2 cellular contexts compared by ENCODE assay signal in the genomic region with DNA sequence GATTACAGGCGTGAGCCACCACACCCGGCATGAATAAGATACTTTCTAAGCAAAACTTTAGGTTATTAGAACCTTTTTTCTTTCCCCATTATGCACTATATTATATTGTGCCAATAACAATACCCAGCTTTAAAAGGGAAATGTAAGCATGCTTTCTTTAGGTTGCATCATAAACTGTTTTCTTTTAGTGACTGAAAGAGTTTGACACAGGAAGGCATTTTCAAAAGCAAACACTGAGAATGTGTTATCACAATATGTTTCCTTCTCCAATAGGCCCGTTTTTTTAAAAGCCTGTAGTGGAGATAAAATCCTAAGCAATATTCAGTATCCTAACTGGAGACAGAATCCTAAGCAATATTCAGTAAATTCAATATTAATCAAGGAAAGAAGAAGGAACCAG.
A peak's percentile ranks its signal among the peaks of the same experiment; 100 is the strongest.
TF ChIP-seq lines count a peak whose summit lies in the region.

No MANE protein-coding gene starts in this region.

TF ChIP-seq in A549, 52 proteins besides CTCF, POLR2A, EP300 and RAD21 (continued from another document):
- no peak for TF ChIP-seq JUN (IDR thresholded peaks at IDR 0.05)
- no peak for TF ChIP-seq CHD4 (IDR thresholded peaks at IDR 0.05; ENCODE audit: borderline replicate concordance)

TF ChIP-seq in K562, 482 proteins besides CTCF, POLR2A, EP300 and RAD21 (continued from another document and continues in another):
- TF ChIP-seq, protein P1, sequence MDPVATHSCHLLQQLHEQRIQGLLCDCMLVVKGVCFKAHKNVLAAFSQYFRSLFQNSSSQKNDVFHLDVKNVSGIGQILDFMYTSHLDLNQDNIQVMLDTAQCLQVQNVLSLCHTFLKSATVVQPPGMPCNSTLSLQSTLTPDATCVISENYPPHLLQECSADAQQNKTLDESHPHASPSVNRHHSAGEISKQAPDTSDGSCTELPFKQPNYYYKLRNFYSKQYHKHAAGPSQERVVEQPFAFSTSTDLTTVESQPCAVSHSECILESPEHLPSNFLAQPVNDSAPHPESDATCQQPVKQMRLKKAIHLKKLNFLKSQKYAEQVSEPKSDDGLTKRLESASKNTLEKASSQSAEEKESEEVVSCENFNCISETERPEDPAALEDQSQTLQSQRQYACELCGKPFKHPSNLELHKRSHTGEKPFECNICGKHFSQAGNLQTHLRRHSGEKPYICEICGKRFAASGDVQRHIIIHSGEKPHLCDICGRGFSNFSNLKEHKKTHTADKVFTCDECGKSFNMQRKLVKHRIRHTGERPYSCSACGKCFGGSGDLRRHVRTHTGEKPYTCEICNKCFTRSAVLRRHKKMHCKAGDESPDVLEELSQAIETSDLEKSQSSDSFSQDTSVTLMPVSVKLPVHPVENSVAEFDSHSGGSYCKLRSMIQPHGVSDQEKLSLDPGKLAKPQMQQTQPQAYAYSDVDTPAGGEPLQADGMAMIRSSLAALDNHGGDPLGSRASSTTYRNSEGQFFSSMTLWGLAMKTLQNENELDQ (CRISPR knock-in tag; IDR thresholded peaks at IDR 0.05; ENCODE audit: borderline replicate concordance) = no peak
- TF ChIP-seq HDAC3 (IDR thresholded peaks at IDR 0.05; ENCODE audit: borderline replicate concordance, partially characterized antibody) = no peak
- TF ChIP-seq TOE1 (IDR thresholded peaks at IDR 0.05; ENCODE audit: borderline replicate concordance) = no peak
- TF ChIP-seq TOE1 (CRISPR knock-in tag; IDR thresholded peaks at IDR 0.05; ENCODE audit: borderline replicate concordance, low read depth) = no peak
- TF ChIP-seq CHCHD3 (CRISPR knock-in tag; IDR thresholded peaks at IDR 0.05) = no peak
- no peak for TF ChIP-seq NFXL1 (CRISPR knock-in tag; IDR thresholded peaks at IDR 0.05)
- TF ChIP-seq MYNN (IDR thresholded peaks at IDR 0.05) = no peak
- TF ChIP-seq MYNN (CRISPR knock-in tag; IDR thresholded peaks at IDR 0.05) = no peak
- no peak for TF ChIP-seq E2F3 (CRISPR knock-in tag; IDR thresholded peaks at IDR 0.05)
- peak; percentile 65 to 86; a peak in 2 of 4 replicates for TF ChIP-seq TRIM24 (IDR thresholded peaks at IDR 0.05)
- TF ChIP-seq CBFB (CRISPR knock-in tag; IDR thresholded peaks at IDR 0.05) = no peak
- no peak for TF ChIP-seq NRF1 (conservative IDR thresholded peaks at IDR 0.05 in 1 of 2, IDR thresholded peaks at IDR 0.05 in 1 of 2)
- TF ChIP-seq, protein P2, sequence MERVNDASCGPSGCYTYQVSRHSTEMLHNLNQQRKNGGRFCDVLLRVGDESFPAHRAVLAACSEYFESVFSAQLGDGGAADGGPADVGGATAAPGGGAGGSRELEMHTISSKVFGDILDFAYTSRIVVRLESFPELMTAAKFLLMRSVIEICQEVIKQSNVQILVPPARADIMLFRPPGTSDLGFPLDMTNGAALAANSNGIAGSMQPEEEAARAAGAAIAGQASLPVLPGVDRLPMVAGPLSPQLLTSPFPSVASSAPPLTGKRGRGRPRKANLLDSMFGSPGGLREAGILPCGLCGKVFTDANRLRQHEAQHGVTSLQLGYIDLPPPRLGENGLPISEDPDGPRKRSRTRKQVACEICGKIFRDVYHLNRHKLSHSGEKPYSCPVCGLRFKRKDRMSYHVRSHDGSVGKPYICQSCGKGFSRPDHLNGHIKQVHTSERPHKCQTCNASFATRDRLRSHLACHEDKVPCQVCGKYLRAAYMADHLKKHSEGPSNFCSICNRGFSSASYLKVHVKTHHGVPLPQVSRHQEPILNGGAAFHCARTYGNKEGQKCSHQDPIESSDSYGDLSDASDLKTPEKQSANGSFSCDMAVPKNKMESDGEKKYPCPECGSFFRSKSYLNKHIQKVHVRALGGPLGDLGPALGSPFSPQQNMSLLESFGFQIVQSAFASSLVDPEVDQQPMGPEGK (CRISPR knock-in tag; IDR thresholded peaks at IDR 0.05; ENCODE audit: borderline replicate concordance) = no peak
- TF ChIP-seq, protein P3, sequence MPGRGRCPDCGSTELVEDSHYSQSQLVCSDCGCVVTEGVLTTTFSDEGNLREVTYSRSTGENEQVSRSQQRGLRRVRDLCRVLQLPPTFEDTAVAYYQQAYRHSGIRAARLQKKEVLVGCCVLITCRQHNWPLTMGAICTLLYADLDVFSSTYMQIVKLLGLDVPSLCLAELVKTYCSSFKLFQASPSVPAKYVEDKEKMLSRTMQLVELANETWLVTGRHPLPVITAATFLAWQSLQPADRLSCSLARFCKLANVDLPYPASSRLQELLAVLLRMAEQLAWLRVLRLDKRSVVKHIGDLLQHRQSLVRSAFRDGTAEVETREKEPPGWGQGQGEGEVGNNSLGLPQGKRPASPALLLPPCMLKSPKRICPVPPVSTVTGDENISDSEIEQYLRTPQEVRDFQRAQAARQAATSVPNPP (IDR thresholded peaks at IDR 0.05; ENCODE audit: borderline replicate concordance, insufficient read depth, insufficient read length) = no peak
- no peak for TF ChIP-seq MEF2D (tag; conservative IDR thresholded peaks at IDR 0.05; ENCODE audit: low read depth)
- TF ChIP-seq, protein P4, sequence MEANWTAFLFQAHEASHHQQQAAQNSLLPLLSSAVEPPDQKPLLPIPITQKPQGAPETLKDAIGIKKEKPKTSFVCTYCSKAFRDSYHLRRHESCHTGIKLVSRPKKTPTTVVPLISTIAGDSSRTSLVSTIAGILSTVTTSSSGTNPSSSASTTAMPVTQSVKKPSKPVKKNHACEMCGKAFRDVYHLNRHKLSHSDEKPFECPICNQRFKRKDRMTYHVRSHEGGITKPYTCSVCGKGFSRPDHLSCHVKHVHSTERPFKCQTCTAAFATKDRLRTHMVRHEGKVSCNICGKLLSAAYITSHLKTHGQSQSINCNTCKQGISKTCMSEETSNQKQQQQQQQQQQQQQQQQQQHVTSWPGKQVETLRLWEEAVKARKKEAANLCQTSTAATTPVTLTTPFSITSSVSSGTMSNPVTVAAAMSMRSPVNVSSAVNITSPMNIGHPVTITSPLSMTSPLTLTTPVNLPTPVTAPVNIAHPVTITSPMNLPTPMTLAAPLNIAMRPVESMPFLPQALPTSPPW (CRISPR knock-in tag; IDR thresholded peaks at IDR 0.05) = no peak
- no peak for TF ChIP-seq LEF1 (IDR thresholded peaks at IDR 0.05)
- peak; percentile 69; the same call in 1 of the 2 replicates for TF ChIP-seq FOXM1 (IDR thresholded peaks at IDR 0.05; ENCODE audit: low read depth)
- TF ChIP-seq FOXM1 (CRISPR knock-in tag; IDR thresholded peaks at IDR 0.05; ENCODE audit: low read depth) = no peak
- TF ChIP-seq MTA3 (IDR thresholded peaks at IDR 0.05; ENCODE audit: borderline replicate concordance) = no peak
- TF ChIP-seq CEBPG (CRISPR knock-in tag; IDR thresholded peaks at IDR 0.05) = peak; percentile 39; the same call in 1 of the 2 replicates
- TF ChIP-seq CEBPG (tag; conservative IDR thresholded peaks at IDR 0.05 in 1 of 2, IDR thresholded peaks at IDR 0.05 in 1 of 2) = peak; percentile 11 to 95; a peak in 2 of 4 replicates
- no peak for TF ChIP-seq HNRNPLL (IDR thresholded peaks at IDR 0.05; ENCODE audit: low read depth, low read length, poor library complexity, severe bottlenecking)
- TF ChIP-seq, protein P5, sequence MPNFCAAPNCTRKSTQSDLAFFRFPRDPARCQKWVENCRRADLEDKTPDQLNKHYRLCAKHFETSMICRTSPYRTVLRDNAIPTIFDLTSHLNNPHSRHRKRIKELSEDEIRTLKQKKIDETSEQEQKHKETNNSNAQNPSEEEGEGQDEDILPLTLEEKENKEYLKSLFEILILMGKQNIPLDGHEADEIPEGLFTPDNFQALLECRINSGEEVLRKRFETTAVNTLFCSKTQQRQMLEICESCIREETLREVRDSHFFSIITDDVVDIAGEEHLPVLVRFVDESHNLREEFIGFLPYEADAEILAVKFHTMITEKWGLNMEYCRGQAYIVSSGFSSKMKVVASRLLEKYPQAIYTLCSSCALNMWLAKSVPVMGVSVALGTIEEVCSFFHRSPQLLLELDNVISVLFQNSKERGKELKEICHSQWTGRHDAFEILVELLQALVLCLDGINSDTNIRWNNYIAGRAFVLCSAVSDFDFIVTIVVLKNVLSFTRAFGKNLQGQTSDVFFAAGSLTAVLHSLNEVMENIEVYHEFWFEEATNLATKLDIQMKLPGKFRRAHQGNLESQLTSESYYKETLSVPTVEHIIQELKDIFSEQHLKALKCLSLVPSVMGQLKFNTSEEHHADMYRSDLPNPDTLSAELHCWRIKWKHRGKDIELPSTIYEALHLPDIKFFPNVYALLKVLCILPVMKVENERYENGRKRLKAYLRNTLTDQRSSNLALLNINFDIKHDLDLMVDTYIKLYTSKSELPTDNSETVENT (CRISPR knock-in tag; IDR thresholded peaks at IDR 0.05) = no peak
- peak; percentile 46; the same call in 1 of the 2 replicates for TF ChIP-seq SOX6 (IDR thresholded peaks at IDR 0.05)
- TF ChIP-seq, protein P6, sequence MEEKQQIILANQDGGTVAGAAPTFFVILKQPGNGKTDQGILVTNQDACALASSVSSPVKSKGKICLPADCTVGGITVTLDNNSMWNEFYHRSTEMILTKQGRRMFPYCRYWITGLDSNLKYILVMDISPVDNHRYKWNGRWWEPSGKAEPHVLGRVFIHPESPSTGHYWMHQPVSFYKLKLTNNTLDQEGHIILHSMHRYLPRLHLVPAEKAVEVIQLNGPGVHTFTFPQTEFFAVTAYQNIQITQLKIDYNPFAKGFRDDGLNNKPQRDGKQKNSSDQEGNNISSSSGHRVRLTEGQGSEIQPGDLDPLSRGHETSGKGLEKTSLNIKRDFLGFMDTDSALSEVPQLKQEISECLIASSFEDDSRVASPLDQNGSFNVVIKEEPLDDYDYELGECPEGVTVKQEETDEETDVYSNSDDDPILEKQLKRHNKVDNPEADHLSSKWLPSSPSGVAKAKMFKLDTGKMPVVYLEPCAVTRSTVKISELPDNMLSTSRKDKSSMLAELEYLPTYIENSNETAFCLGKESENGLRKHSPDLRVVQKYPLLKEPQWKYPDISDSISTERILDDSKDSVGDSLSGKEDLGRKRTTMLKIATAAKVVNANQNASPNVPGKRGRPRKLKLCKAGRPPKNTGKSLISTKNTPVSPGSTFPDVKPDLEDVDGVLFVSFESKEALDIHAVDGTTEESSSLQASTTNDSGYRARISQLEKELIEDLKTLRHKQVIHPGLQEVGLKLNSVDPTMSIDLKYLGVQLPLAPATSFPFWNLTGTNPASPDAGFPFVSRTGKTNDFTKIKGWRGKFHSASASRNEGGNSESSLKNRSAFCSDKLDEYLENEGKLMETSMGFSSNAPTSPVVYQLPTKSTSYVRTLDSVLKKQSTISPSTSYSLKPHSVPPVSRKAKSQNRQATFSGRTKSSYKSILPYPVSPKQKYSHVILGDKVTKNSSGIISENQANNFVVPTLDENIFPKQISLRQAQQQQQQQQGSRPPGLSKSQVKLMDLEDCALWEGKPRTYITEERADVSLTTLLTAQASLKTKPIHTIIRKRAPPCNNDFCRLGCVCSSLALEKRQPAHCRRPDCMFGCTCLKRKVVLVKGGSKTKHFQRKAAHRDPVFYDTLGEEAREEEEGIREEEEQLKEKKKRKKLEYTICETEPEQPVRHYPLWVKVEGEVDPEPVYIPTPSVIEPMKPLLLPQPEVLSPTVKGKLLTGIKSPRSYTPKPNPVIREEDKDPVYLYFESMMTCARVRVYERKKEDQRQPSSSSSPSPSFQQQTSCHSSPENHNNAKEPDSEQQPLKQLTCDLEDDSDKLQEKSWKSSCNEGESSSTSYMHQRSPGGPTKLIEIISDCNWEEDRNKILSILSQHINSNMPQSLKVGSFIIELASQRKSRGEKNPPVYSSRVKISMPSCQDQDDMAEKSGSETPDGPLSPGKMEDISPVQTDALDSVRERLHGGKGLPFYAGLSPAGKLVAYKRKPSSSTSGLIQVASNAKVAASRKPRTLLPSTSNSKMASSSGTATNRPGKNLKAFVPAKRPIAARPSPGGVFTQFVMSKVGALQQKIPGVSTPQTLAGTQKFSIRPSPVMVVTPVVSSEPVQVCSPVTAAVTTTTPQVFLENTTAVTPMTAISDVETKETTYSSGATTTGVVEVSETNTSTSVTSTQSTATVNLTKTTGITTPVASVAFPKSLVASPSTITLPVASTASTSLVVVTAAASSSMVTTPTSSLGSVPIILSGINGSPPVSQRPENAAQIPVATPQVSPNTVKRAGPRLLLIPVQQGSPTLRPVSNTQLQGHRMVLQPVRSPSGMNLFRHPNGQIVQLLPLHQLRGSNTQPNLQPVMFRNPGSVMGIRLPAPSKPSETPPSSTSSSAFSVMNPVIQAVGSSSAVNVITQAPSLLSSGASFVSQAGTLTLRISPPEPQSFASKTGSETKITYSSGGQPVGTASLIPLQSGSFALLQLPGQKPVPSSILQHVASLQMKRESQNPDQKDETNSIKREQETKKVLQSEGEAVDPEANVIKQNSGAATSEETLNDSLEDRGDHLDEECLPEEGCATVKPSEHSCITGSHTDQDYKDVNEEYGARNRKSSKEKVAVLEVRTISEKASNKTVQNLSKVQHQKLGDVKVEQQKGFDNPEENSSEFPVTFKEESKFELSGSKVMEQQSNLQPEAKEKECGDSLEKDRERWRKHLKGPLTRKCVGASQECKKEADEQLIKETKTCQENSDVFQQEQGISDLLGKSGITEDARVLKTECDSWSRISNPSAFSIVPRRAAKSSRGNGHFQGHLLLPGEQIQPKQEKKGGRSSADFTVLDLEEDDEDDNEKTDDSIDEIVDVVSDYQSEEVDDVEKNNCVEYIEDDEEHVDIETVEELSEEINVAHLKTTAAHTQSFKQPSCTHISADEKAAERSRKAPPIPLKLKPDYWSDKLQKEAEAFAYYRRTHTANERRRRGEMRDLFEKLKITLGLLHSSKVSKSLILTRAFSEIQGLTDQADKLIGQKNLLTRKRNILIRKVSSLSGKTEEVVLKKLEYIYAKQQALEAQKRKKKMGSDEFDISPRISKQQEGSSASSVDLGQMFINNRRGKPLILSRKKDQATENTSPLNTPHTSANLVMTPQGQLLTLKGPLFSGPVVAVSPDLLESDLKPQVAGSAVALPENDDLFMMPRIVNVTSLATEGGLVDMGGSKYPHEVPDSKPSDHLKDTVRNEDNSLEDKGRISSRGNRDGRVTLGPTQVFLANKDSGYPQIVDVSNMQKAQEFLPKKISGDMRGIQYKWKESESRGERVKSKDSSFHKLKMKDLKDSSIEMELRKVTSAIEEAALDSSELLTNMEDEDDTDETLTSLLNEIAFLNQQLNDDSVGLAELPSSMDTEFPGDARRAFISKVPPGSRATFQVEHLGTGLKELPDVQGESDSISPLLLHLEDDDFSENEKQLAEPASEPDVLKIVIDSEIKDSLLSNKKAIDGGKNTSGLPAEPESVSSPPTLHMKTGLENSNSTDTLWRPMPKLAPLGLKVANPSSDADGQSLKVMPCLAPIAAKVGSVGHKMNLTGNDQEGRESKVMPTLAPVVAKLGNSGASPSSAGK (IDR thresholded peaks at IDR 0.05) = peak; percentile 29; the same call in 1 of the 2 replicates
- TF ChIP-seq, protein P7, sequence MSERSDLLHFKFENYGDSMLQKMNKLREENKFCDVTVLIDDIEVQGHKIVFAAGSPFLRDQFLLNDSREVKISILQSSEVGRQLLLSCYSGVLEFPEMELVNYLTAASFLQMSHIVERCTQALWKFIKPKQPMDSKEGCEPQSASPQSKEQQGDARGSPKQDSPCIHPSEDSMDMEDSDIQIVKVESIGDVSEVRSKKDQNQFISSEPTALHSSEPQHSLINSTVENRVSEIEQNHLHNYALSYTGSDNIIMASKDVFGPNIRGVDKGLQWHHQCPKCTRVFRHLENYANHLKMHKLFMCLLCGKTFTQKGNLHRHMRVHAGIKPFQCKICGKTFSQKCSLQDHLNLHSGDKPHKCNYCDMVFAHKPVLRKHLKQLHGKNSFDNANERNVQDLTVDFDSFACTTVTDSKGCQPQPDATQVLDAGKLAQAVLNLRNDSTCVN (CRISPR knock-in tag; IDR thresholded peaks at IDR 0.05) = no peak
- no peak for TF ChIP-seq PHB2 (IDR thresholded peaks at IDR 0.05; ENCODE audit: low read depth)
- no peak for TF ChIP-seq TAF15 (IDR thresholded peaks at IDR 0.05; ENCODE audit: low read depth, low read length)
- TF ChIP-seq RBBP5 (IDR thresholded peaks at IDR 0.05; ENCODE audit: borderline replicate concordance, insufficient read depth, low read length, poor library complexity, severe bottlenecking) = no peak
- TF ChIP-seq, protein P8, sequence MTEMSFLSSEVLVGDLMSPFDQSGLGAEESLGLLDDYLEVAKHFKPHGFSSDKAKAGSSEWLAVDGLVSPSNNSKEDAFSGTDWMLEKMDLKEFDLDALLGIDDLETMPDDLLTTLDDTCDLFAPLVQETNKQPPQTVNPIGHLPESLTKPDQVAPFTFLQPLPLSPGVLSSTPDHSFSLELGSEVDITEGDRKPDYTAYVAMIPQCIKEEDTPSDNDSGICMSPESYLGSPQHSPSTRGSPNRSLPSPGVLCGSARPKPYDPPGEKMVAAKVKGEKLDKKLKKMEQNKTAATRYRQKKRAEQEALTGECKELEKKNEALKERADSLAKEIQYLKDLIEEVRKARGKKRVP (CRISPR knock-in tag; IDR thresholded peaks at IDR 0.05) = 0 out of 2 replicates have a peak, but pooled peaks have one; percentile 14
